In genomic region chr12:13101854-13102375, GRCh38 we compare ENCODE assay signal across 8 cellular contexts. TPM values are rescaled to one million over a fixed set of nuclear protein-coding genes. Genes with fewer than 3 reads are reported as not detected.
DNase-seq lines count a peak whose midpoint lies in the region; ATAC-seq and TF ChIP-seq lines count a peak whose summit lies in the region.

No MANE protein-coding gene starts in this region.

- H3K27ac ChIP-seq in foreskin keratinocyte (peak overlapping the region; percentile 97), rectal smooth muscle tissue (ENCODE audit: low read depth, low read length) (peak overlapping the region; percentile 77)

- peak overlapping the region; percentile 84 to 86 for H3K4me3 Mint-ChIP-seq in activated T-cell treated with anti-CD3 and anti-CD28 coated beads, Interleukin-2, amount 50 U/mL, for 72 hours

- H3K27me3 ChIP-seq in foreskin keratinocyte, result no peaks in the 10 kb centered on the region
- no peaks in the 10 kb centered on the region for H3K27me3 ChIP-seq in rectal smooth muscle tissue (ENCODE audit: control insufficient read depth, insufficient read depth, low read length)

- in situ Hi-C loops in Caki2 (cut with HindIII; ENCODE audit: low pct_unique_long_range_greater_than_20kb, low sequenced_read_pairs), result no loop called here

- H3K4me1 ChIP-seq in foreskin keratinocyte, result peaks cover 40% of the 10 kb centered on the region
- peaks cover 14% of the 10 kb centered on the region for H3K4me1 ChIP-seq in rectal smooth muscle tissue (ENCODE audit: control insufficient read depth, insufficient read depth, low read length)

- peak overlapping the region; percentile 54 for H3K4me3 ChIP-seq in rectal smooth muscle tissue (ENCODE audit: low read length)

- peak overlapping the region; percentile 47 for H3K9ac ChIP-seq in rectal smooth muscle tissue (ENCODE audit: low read length)

- peak; percentile 15 to 19 for ATAC-seq in activated T-cell treated with anti-CD3 and anti-CD28 coated beads, Interleukin-2, amount 50 U/mL, for 72 hours (replicated peaks in 1 of 2)
- no peak for ATAC-seq in foreskin keratinocyte
- ATAC-seq in HG03457 (IDR thresholded peaks at IDR 0.05; ENCODE audit: unreplicated experiment), result no peak
- ATAC-seq in HG03520 (IDR thresholded peaks at IDR 0.05; ENCODE audit: unreplicated experiment), result no peak

- no peaks in the 10 kb centered on the region for H3K9me3 Mint-ChIP-seq in activated T-cell treated with anti-CD3 and anti-CD28 coated beads, Interleukin-2, amount 50 U/mL, for 72 hours

- no peaks in the 10 kb centered on the region for H3K36me3 ChIP-seq in rectal smooth muscle tissue (ENCODE audit: control insufficient read depth, insufficient read depth, low read length)

- no peaks in the 10 kb centered on the region for H3K27me3 Mint-ChIP-seq in activated T-cell treated with anti-CD3 and anti-CD28 coated beads, Interleukin-2, amount 50 U/mL, for 72 hours (ENCODE audit: low read depth)

- no peak for TF ChIP-seq CTCF in foreskin keratinocyte (conservative IDR thresholded peaks at IDR 0.05)

- H3K36me3 Mint-ChIP-seq in activated T-cell treated with anti-CD3 and anti-CD28 coated beads, Interleukin-2, amount 50 U/mL, for 72 hours (ENCODE audit: insufficient read depth in 2 of 2), result no peaks in the 10 kb centered on the region

- peaks cover 57% of the 10 kb centered on the region for H3K4me1 Mint-ChIP-seq in activated T-cell treated with anti-CD3 and anti-CD28 coated beads, Interleukin-2, amount 50 U/mL, for 72 hours (ENCODE audit: low read depth)

- DNase-seq in Caki2 (ENCODE audit: low read depth) (peak; percentile 69), M059J (ENCODE audit: low read depth) (peak; percentile 87), foreskin keratinocyte (no peak), ureter (ENCODE audit: low spot score) (no peak)
- peak; percentile 43 to 57 for DNase-seq in activated T-cell treated with anti-CD3 and anti-CD28 coated beads, Interleukin-2, amount 50 U/mL, for 72 hours

- H3K27ac Mint-ChIP-seq in activated T-cell treated with anti-CD3 and anti-CD28 coated beads, Interleukin-2, amount 50 U/mL, for 72 hours, result peak overlapping the region; percentile 83

RNA-seq across cellular contexts. Expression of gene GSG1, which starts 1.6 kb away (rescaled TPM):
- total RNA-seq in Caki2 (2014; rRNA removed; shearing (Covaris generic); ENCODE audit: low replicate concordance), result not detected in 2 replicates
- total RNA-seq in M059J (2014; rRNA removed; shearing (Covaris generic)), result not detected in 2 replicates
- not detected for total RNA-seq in activated T-cell treated with anti-CD3 and anti-CD28 coated beads, Interleukin-2, amount 50 U/mL, for 72 hours
- total RNA-seq in foreskin keratinocyte (not detected in 2 replicates), ureter (not detected)
- 0.06 TPM in 1 of 2 replicates, not detected in the other for polyA plus RNA-seq in foreskin keratinocyte

RNA-seq across cellular contexts. Expression of gene FAM234B, which starts 57.7 kb away (rescaled TPM):
- total RNA-seq in Caki2 (2014; rRNA removed; shearing (Covaris generic); ENCODE audit: low replicate concordance), result 2.5 and 6.7 TPM in 2 replicates
- total RNA-seq in M059J (2014; rRNA removed; shearing (Covaris generic)), result 5.1 TPM in 2 replicates
- total RNA-seq in activated T-cell treated with anti-CD3 and anti-CD28 coated beads, Interleukin-2, amount 50 U/mL, for 72 hours, result 1 to 10 TPM; 6.6 to 7.8 TPM
- total RNA-seq in foreskin keratinocyte (5.0 and 6.0 TPM in 2 replicates), ureter (24.9 TPM)
- 1.8 and 2.6 TPM in 2 replicates for polyA plus RNA-seq in foreskin keratinocyte

Comparison
In these comparisons a context has a peak if more than half of its experiments do, and no peak if none do; other contexts are left out.
1. DNase-seq: peak in Caki2 (single experiment), M059J (single experiment) and activated T-cell treated with anti-CD3 and anti-CD28 coated beads, Interleukin-2, amount 50 U/mL, for 72 hours (2 of 2); none in foreskin keratinocyte (0 of 2) and ureter (single experiment).
2. ATAC-seq: peak in activated T-cell treated with anti-CD3 and anti-CD28 coated beads, Interleukin-2, amount 50 U/mL, for 72 hours (2 of 2); none in foreskin keratinocyte (single experiment), HG03457 (single experiment) and HG03520 (single experiment).